Comparison of ENCODE assay signal across 15 cellular contexts in the genomic region with DNA sequence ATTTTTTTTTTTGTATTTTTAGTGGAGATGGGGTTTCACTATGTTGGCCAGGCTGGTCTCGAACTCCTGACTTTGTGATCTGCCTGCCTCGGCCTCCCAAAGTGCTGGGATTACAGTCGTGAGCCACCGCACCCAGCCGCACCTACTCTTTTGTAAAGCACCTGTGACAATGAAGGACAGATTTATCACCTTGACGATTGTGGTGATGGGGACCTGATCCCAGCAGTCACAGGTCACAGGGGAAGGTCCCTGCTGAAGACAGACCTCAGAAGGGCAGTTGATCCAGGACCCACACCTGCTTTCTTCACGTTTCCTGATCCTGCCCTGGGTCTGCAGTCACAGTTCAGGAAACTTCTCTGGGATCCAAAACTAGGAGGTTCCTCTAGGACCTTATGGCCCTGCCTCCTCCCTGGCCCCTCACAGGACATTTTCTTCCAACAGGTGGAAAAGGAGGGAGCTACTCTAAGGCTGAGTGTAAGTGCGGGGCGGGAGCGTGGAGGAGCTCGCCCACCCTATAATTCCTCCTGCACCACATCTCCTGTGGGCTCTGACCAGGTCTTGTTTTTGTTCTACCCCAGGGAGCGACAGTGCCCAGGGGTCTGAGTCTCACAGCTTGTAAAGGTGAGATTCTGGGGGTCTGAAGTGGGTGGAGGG. TPM values are rescaled to one million over a fixed set of nuclear protein-coding genes. Genes with fewer than 3 reads are reported as not detected.
DNase-seq lines count a peak whose midpoint lies in the region; ATAC-seq, FAIRE-seq and TF ChIP-seq lines count a peak whose summit lies in the region.
"Had no signal": no experiment of that assay in that cellular context is flagged by ENCODE, and none has a peak within 500 bp of the region (broad histone marks: within the 10 kb centered on the region; RNA-seq: fewer than 3 reads in every experiment).

No MANE protein-coding gene starts in this region.

- H3K4me3 Mint-ChIP-seq in activated naive CD4-positive, alpha-beta T cell treated with anti-CD3 and anti-CD28 coated beads, Interleukin-2, amount 50 U/mL, for 24 hours = peak overlapping the region; percentile 100
- H3K4me3 Mint-ChIP-seq in activated T-helper 1 cell treated with anti-CD3 and anti-CD28 coated beads, Interleukin-12 subunit alpha, Interleukin-12 subunit beta, Interleukin-2, Interleukin-4 antibody, amounts not matched to agents 30 ng/mL and 10 ng/mL and 1 ng/mL, durations not matched to agents 14 hours and 24 hours and 36 hours = peak overlapping the region; percentile 97

- peak overlapping the region; percentile 24 to 26 for H3K9ac ChIP-seq in mucosa of rectum (ENCODE audit: low read depth in 1 of 2, low read length in 2 of 2)
- H3K9ac ChIP-seq: KMS-11, parathyroid adenoma had no signal

- no peaks in the 10 kb centered on the region for H3K27me3 ChIP-seq in mucosa of rectum (ENCODE audit: control insufficient read depth in 2 of 2, insufficient read depth in 2 of 2, low read length in 2 of 2)
- no peaks in the 10 kb centered on the region for H3K27me3 ChIP-seq in tibial artery

- H3K9me3 ChIP-seq in mucosa of rectum (ENCODE audit: control insufficient read depth in 2 of 2, low read length in 2 of 2) (no peaks in the 10 kb centered on the region), tibial artery (no peaks in the 10 kb centered on the region)

- no peak for TF ChIP-seq CTCF in tibial artery (IDR thresholded peaks at IDR 0.05)

- H3K4me1 Mint-ChIP-seq in activated naive CD4-positive, alpha-beta T cell treated with anti-CD3 and anti-CD28 coated beads, Interleukin-2, amount 50 U/mL, for 24 hours = peaks cover 52% of the 10 kb centered on the region
- H3K4me1 Mint-ChIP-seq in activated T-helper 1 cell treated with anti-CD3 and anti-CD28 coated beads, Interleukin-12 subunit alpha, Interleukin-12 subunit beta, Interleukin-2, Interleukin-4 antibody, amounts not matched to agents 30 ng/mL and 10 ng/mL and 1 ng/mL, durations not matched to agents 14 hours and 24 hours and 36 hours (ENCODE audit: low read depth) = peaks cover 79% of the 10 kb centered on the region

- no peaks in the 10 kb centered on the region for H3K9me3 Mint-ChIP-seq in activated naive CD4-positive, alpha-beta T cell treated with anti-CD3 and anti-CD28 coated beads, Interleukin-2, amount 50 U/mL, for 24 hours
- no peaks in the 10 kb centered on the region for H3K9me3 Mint-ChIP-seq in activated T-helper 1 cell treated with anti-CD3 and anti-CD28 coated beads, Interleukin-12 subunit alpha, Interleukin-12 subunit beta, Interleukin-2, Interleukin-4 antibody, amounts not matched to agents 30 ng/mL and 10 ng/mL and 1 ng/mL, durations not matched to agents 14 hours and 24 hours and 36 hours

- peaks cover 45% of the 10 kb centered on the region for H3K36me3 Mint-ChIP-seq in activated naive CD4-positive, alpha-beta T cell treated with anti-CD3 and anti-CD28 coated beads, Interleukin-2, amount 50 U/mL, for 24 hours
- H3K36me3 Mint-ChIP-seq in activated T-helper 1 cell treated with anti-CD3 and anti-CD28 coated beads, Interleukin-12 subunit alpha, Interleukin-12 subunit beta, Interleukin-2, Interleukin-4 antibody, amounts not matched to agents 30 ng/mL and 10 ng/mL and 1 ng/mL, durations not matched to agents 14 hours and 24 hours and 36 hours (ENCODE audit: low read depth) = peaks cover 52% of the 10 kb centered on the region

- peak overlapping the region; percentile 99 for H3K27ac Mint-ChIP-seq in activated naive CD4-positive, alpha-beta T cell treated with anti-CD3 and anti-CD28 coated beads, Interleukin-2, amount 50 U/mL, for 24 hours
- H3K27ac Mint-ChIP-seq in activated T-helper 1 cell treated with anti-CD3 and anti-CD28 coated beads, Interleukin-12 subunit alpha, Interleukin-12 subunit beta, Interleukin-2, Interleukin-4 antibody, amounts not matched to agents 30 ng/mL and 10 ng/mL and 1 ng/mL, durations not matched to agents 14 hours and 24 hours and 36 hours = peak overlapping the region; percentile 87

- no peak for DNase-seq in activated naive CD4-positive, alpha-beta T cell (lab: John Stamatoyannopoulos, UW)
- DNase-seq in activated T-helper 1 cell treated with anti-CD3 and anti-CD28 coated beads, Interleukin-12 subunit alpha, Interleukin-12 subunit beta, Interleukin-2, Interleukin-4 antibody, amounts not matched to agents 30 ng/mL and 10 ng/mL and 1 ng/mL, durations not matched to agents 14 hours and 24 hours and 36 hours (ENCODE audit: low spot score) = no peak
- DNase-seq in tibial artery (no peak), urothelium cell line (ENCODE audit: low spot score) (no peak)
- DNase-seq: amniotic stem cell, GDM1 had no signal

- no peak for FAIRE-seq in urothelium cell line (lab: Jason Lieb, UNC)
- FAIRE-seq: H54 had no signal

- intact Hi-C loops in activated T-helper 1 cell treated with anti-CD3 and anti-CD28 coated beads, Interleukin-12 subunit alpha, Interleukin-12 subunit beta, Interleukin-2, Interleukin-4 antibody, amounts not matched to agents 30 ng/mL and 10 ng/mL and 1 ng/mL, durations not matched to agents 14 hours and 24 hours and 36 hours (cut with micrococcal nuclease) = no loop called here
- intact Hi-C loops in tibial artery (cut with DNase I; ENCODE audit: low total_unique reads) = no loop called here

- H3K27ac ChIP-seq in mucosa of rectum (ENCODE audit: low read depth in 2 of 2, low read length in 2 of 2) (no peak overlapping the region), tibial artery (no peak overlapping the region)
- H3K27ac ChIP-seq: KMS-11, parathyroid adenoma, VCaP had no signal

- H3K27me3 Mint-ChIP-seq in activated naive CD4-positive, alpha-beta T cell treated with anti-CD3 and anti-CD28 coated beads, Interleukin-2, amount 50 U/mL, for 24 hours = no peaks in the 10 kb centered on the region
- no peaks in the 10 kb centered on the region for H3K27me3 Mint-ChIP-seq in activated T-helper 1 cell treated with anti-CD3 and anti-CD28 coated beads, Interleukin-12 subunit alpha, Interleukin-12 subunit beta, Interleukin-2, Interleukin-4 antibody, amounts not matched to agents 30 ng/mL and 10 ng/mL and 1 ng/mL, durations not matched to agents 14 hours and 24 hours and 36 hours (ENCODE audit: insufficient read depth)

- no peak for ATAC-seq in HG03196 (IDR thresholded peaks at IDR 0.05; ENCODE audit: unreplicated experiment)
- no peak for ATAC-seq in HG02798 (IDR thresholded peaks at IDR 0.05; ENCODE audit: poor library complexity, unreplicated experiment)
- ATAC-seq: Panc1 had no signal

- peaks cover 25 to 26% of the 10 kb centered on the region in 2 donors for H3K4me1 ChIP-seq in mucosa of rectum (ENCODE audit: control insufficient read depth in 2 of 2, insufficient read depth in 2 of 2, low read length in 2 of 2)
- H3K4me1 ChIP-seq in tibial artery = peaks cover 0 to 26% (median 17%) of the 10 kb centered on the region in 4 donors
- H3K4me1 ChIP-seq: parathyroid adenoma had no signal

- H3K4me3 ChIP-seq in mucosa of rectum (ENCODE audit: low read length in 2 of 2) = peak overlapping the region; percentile 0 to 76
- H3K4me3 ChIP-seq in tibial artery = peak overlapping the region; percentile 76 to 77

- H3K36me3 ChIP-seq in mucosa of rectum (ENCODE audit: control insufficient read depth in 2 of 2, insufficient read depth in 2 of 2, low read length in 2 of 2) (peaks cover 35 to 36% of the 10 kb centered on the region in 2 donors), tibial artery (peaks cover 28 to 40% (median 40%) of the 10 kb centered on the region in 3 donors)

RNA-seq across cellular contexts. Expression of gene HLA-E, which starts 2.8 kb away (rescaled TPM):
- total RNA-seq in activated T-helper 1 cell treated with anti-CD3 and anti-CD28 coated beads, Interleukin-12 subunit alpha, Interleukin-12 subunit beta, Interleukin-2, Interleukin-4 antibody, amounts not matched to agents 30 ng/mL and 10 ng/mL and 1 ng/mL, durations not matched to agents 14 hours and 24 hours and 36 hours = 476 and 483 TPM in 2 replicates
